ENCODE assay signal across 8 cellular contexts in the genomic region with DNA sequence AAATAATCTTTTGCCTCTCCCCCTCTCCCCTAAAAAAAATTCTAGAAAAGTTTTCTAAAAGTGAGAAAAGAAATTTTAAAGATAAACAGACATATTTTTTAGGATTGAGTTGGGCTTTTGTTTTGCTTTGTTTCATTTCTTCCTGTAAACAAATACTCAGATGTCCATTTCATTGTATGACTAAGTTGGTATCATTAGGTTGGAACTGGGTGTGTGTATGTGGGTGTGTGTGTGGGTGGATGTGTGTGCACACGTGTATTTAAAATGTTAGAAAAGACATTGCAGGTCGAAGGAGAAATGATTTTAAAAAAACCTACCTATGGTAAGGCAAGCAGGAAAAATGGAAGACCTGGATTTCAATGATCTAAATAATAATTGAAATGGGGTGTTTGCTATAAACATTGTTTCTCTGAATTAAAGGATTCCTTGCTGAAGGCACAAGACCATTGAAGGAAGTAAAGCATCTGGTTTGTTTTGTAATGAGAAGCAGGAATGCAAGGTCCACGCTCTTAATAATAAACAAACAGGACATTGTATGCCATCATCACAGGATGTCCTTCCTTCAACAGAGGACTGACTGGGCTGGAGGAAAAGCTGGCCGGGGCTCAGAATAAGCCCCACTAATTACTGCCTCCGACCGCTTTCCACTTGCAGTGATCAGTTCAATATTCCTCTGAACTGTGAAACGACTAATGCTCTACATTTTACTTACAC.
DNase-seq lines count a peak whose midpoint lies in the region; ATAC-seq and TF ChIP-seq lines count a peak whose summit lies in the region.

No MANE protein-coding gene starts in this region.

- H3K27ac Mint-ChIP-seq in dendritic cell treated with granulocyte-macrophage colony-stimulating factor and Interleukin-4, amounts not matched to agents 40 ng/mL and 50 ng/mL, for 4 days = peak overlapping the region; percentile 99
- H3K27ac Mint-ChIP-seq in nephron = peak overlapping the region; percentile 10 to 74 (median 48)

- H3K27me3 Mint-ChIP-seq in dendritic cell treated with granulocyte-macrophage colony-stimulating factor and Interleukin-4, amounts not matched to agents 40 ng/mL and 50 ng/mL, for 4 days = peaks cover 5% of the 10 kb centered on the region
- peaks cover 92% of the 10 kb centered on the region for H3K27me3 Mint-ChIP-seq in nephron (ENCODE audit: low read depth)

- peaks cover 45% of the 10 kb centered on the region for H3K36me3 Mint-ChIP-seq in dendritic cell treated with granulocyte-macrophage colony-stimulating factor and Interleukin-4, amounts not matched to agents 40 ng/mL and 50 ng/mL, for 4 days (ENCODE audit: low read depth)
- no peaks in the 10 kb centered on the region for H3K36me3 Mint-ChIP-seq in nephron (ENCODE audit: low read depth)

- intact Hi-C loops in dendritic cell treated with granulocyte-macrophage colony-stimulating factor and Interleukin-4, amounts not matched to agents 40 ng/mL and 50 ng/mL, for 4 days (cut with micrococcal nuclease) = loop anchor here (5.0 to 10.0 kb wide), 5 partner anchors 77 to 600 kb away; no protein-coding TSS in a partner anchor

- H3K4me1 Mint-ChIP-seq in dendritic cell treated with granulocyte-macrophage colony-stimulating factor and Interleukin-4, amounts not matched to agents 40 ng/mL and 50 ng/mL, for 4 days (ENCODE audit: low read depth) = peaks cover 68% of the 10 kb centered on the region
- peaks cover 24% of the 10 kb centered on the region for H3K4me1 Mint-ChIP-seq in nephron

- no peaks in the 10 kb centered on the region for H3K9me3 Mint-ChIP-seq in dendritic cell treated with granulocyte-macrophage colony-stimulating factor and Interleukin-4, amounts not matched to agents 40 ng/mL and 50 ng/mL, for 4 days
- no peaks in the 10 kb centered on the region for H3K9me3 Mint-ChIP-seq in nephron

- TF ChIP-seq CTCF in nephron (IDR thresholded peaks at IDR 0.05; ENCODE audit: unreplicated experiment in 3 of 3) = no peak

- H3K4me3 Mint-ChIP-seq in dendritic cell treated with granulocyte-macrophage colony-stimulating factor and Interleukin-4, amounts not matched to agents 40 ng/mL and 50 ng/mL, for 4 days = peak overlapping the region; percentile 88
- H3K4me3 Mint-ChIP-seq in nephron = peak overlapping the region; percentile 86 to 90 (median 89)

- peak; percentile 64 for DNase-seq in DMS53 (lab: John Stamatoyannopoulos, UW)
- DNase-seq in NCI-H2029 treated with DMSO at 0.1 percent for 48 hours (lab: John Stamatoyannopoulos, UW) = peak; percentile 9
- DNase-seq in HuH-7.5 (ENCODE audit: low spot score) = no peak
- no peak for DNase-seq in amniotic stem cell (lab: John Stamatoyannopoulos, UW)

- ATAC-seq in GM19324 (IDR thresholded peaks at IDR 0.05; ENCODE audit: low FRiP score, unreplicated experiment) (no peak), GM19452 (IDR thresholded peaks at IDR 0.05; ENCODE audit: unreplicated experiment) (no peak)

Comparison
In these comparisons a context has a peak if more than half of its experiments do, and no peak if none do; other contexts are left out.
1. DNase-seq: peak in DMS53 (single experiment) and NCI-H2029 treated with DMSO at 0.1 percent for 48 hours (single experiment); none in HuH-7.5 (single experiment) and amniotic stem cell (single experiment).